In genomic region chr10:98313598-98313997, GRCh38 we compare ENCODE assay signal across 33 cellular contexts. TPM values are rescaled to one million over a fixed set of nuclear protein-coding genes. Genes with fewer than 3 reads are reported as not detected.
"Had no signal": no experiment of that assay in that cellular context is flagged by ENCODE, and none has a peak within 500 bp of the region (broad histone marks: within the 10 kb centered on the region; RNA-seq: fewer than 3 reads in every experiment).

No MANE protein-coding gene starts in this region.

- H3K4me2 ChIP-seq: KMS-11 had no signal

- H3K9me3 ChIP-seq: body of pancreas had no signal

- H3K4me1 ChIP-seq: body of pancreas had no signal

- H3K4me3 ChIP-seq: body of pancreas had no signal

- ATAC-seq: activated CD4-positive, alpha-beta T cell treated with anti-CD3 and anti-CD28 coated beads for 36 hours; activated CD4-positive, CD25-positive, alpha-beta regulatory T cell treated with anti-CD3 and anti-CD28 coated beads, Interleukin-2, amount 50 U/mL, for 24 hours; activated CD8-positive, alpha-beta T cell treated with anti-CD3 and anti-CD28 coated beads, Interleukin-2, amount 10 ng/mL, durations not matched to agents 7 days and 5 days; body of pancreas; PC-3; Right ventricle myocardium inferior; WTC11 had no signal

- H3K27me3 ChIP-seq: body of pancreas had no signal

- H3K27ac ChIP-seq: body of pancreas, KMS-11, RWPE1 had no signal

- DNase-seq: activated CD4-positive, alpha-beta T cell treated with anti-CD3 and anti-CD28 coated beads for 36 hours; activated CD4-positive, alpha-beta T cell treated with anti-CD3 and anti-CD28 coated beads, Interleukin-2, amount 10 ng/mL, durations not matched to agents 7 days and 5 days; activated CD4-positive, alpha-beta T cell treated with anti-CD3 and anti-CD28 coated beads, Interleukin-2, amount 50 U/mL, for 48 hours; activated CD8-positive, alpha-beta T cell treated with anti-CD3 and anti-CD28 coated beads, Interleukin-2, amount 10 ng/mL, durations not matched to agents 7 days and 5 days; activated gamma-delta T cell; activated naive CD4-positive, alpha-beta T cell treated with Interleukin-2 at 50 U/mL for 16 hours; activated naive CD8-positive, alpha-beta T cell treated with anti-CD3 and anti-CD28 coated beads, Interleukin-2, amount 10 ng/mL, durations not matched to agents 7 days and 5 days; activated T-cell treated with anti-CD3 and anti-CD28 coated beads, Interleukin-2, amount 50 U/mL, for 24 hours; amygdala; body of pancreas; caudate nucleus; MM.1S; MV-4-11; NCI-H1092; NCI-H1436 treated with DMSO at 0.1 percent for 48 hours; NCI-H1694 treated with DMSO at 0.1 percent for 48 hours; NCI-H2029 treated with DMSO at 0.1 percent for 48 hours; NCI-H2107; NCI-H2171; NCI-H510A; NCI-H526; NCI-H748 treated with DMSO at 0.1 percent for 48 hours; NK-92 treated with Interleukin-12 subunit alpha and Interleukin-12 subunit beta, amount 100 ng/mL, for 24 hours; PC-3; SIG-M5 had no signal

RNA-seq across cellular contexts. Expression of gene LOXL4, which starts 45.6 kb away (rescaled TPM):
- total RNA-seq: activated CD4-positive, alpha-beta T cell treated with anti-CD3 and anti-CD28 coated beads for 36 hours; activated CD4-positive, alpha-beta T cell treated with anti-CD3 and anti-CD28 coated beads, Interleukin-2, amount 10 ng/mL, durations not matched to agents 7 days and 5 days; activated CD8-positive, alpha-beta T cell treated with anti-CD3 and anti-CD28 coated beads, Interleukin-2, amount 10 ng/mL, durations not matched to agents 7 days and 5 days; activated naive CD8-positive, alpha-beta T cell treated with anti-CD3 and anti-CD28 coated beads, Interleukin-2, amount 10 ng/mL, durations not matched to agents 7 days and 5 days; activated T-helper 2 cell treated with anti-CD3 and anti-CD28 coated beads, Interferon-gamma antibody, Interleukin-2, Interleukin-4, amounts not matched to agents 10 μg/mL and 5 μg/mL and 100 μg/mL, durations not matched to agents 14 hours and 24 hours and 36 hours; SK-MEL-5; T-helper 1 cell treated with Interleukin-12 subunit alpha and Interleukin-12 subunit beta and Interleukin-4 antibody, amounts not matched to agents 30 ng/mL and 1 ng/mL, for 36 hours had no signal
